1 cellular context compared by ENCODE assay signal in the genomic region with DNA sequence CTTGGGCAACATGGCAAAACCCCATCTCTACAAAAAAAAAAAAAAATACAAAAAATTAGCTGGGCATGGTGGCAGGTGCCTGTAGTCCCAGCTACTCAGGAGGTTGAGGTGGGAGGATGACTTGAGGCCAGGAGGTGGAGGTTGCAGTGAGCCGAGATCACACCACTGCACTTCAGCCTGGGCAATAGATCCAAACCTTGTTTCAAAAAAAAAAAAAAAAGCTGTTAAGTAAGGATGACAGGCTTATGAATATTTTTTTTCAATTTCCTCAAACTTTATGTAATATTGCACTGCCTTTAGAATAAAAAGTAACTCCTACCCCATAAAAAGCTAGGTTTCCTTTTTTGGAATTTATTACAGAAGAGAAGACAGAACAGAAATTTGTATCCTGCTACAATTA.
TF ChIP-seq lines count a peak whose summit lies in the region.
"Not testable (repeated sequence)": the region's sequence is repeated elsewhere in the genome, so short reads cannot be mapped to it uniquely, and the experiment has no call there.

No MANE protein-coding gene starts in this region.

TF ChIP-seq in HepG2, 621 proteins besides CTCF, POLR2A, EP300 and RAD21:
- TF ChIP-seq, protein P1, sequence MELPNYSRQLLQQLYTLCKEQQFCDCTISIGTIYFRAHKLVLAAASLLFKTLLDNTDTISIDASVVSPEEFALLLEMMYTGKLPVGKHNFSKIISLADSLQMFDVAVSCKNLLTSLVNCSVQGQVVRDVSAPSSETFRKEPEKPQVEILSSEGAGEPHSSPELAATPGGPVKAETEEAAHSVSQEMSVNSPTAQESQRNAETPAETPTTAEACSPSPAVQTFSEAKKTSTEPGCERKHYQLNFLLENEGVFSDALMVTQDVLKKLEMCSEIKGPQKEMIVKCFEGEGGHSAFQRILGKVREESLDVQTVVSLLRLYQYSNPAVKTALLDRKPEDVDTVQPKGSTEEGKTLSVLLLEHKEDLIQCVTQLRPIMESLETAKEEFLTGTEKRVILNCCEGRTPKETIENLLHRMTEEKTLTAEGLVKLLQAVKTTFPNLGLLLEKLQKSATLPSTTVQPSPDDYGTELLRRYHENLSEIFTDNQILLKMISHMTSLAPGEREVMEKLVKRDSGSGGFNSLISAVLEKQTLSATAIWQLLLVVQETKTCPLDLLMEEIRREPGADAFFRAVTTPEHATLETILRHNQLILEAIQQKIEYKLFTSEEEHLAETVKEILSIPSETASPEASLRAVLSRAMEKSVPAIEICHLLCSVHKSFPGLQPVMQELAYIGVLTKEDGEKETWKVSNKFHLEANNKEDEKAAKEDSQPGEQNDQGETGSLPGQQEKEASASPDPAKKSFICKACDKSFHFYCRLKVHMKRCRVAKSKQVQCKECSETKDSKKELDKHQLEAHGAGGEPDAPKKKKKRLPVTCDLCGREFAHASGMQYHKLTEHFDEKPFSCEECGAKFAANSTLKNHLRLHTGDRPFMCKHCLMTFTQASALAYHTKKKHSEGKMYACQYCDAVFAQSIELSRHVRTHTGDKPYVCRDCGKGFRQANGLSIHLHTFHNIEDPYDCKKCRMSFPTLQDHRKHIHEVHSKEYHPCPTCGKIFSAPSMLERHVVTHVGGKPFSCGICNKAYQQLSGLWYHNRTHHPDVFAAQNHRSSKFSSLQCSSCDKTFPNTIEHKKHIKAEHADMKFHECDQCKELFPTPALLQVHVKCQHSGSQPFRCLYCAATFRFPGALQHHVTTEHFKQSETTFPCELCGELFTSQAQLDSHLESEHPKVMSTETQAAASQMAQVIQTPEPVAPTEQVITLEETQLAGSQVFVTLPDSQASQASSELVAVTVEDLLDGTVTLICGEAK (IDR thresholded peaks at IDR 0.05): peak; percentile 51; the same call in 1 of the 2 replicates
- TF ChIP-seq, protein P1 (CRISPR knock-in tag; IDR thresholded peaks at IDR 0.05): not testable (repeated sequence)
- TF ChIP-seq, protein P2, sequence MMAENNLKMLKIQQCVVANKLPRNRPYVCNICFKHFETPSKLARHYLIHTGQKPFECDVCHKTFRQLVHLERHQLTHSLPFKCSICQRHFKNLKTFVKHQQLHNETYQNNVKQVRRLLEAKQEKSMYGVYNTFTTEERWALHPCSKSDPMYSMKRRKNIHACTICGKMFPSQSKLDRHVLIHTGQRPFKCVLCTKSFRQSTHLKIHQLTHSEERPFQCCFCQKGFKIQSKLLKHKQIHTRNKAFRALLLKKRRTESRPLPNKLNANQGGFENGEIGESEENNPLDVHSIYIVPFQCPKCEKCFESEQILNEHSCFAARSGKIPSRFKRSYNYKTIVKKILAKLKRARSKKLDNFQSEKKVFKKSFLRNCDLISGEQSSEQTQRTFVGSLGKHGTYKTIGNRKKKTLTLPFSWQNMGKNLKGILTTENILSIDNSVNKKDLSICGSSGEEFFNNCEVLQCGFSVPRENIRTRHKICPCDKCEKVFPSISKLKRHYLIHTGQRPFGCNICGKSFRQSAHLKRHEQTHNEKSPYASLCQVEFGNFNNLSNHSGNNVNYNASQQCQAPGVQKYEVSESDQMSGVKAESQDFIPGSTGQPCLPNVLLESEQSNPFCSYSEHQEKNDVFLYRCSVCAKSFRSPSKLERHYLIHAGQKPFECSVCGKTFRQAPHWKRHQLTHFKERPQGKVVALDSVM (CRISPR knock-in tag; IDR thresholded peaks at IDR 0.05): peak; percentile 52; the same call in 1 of the 2 replicates
